22 cellular contexts compared by ENCODE assay signal in the genomic region with DNA sequence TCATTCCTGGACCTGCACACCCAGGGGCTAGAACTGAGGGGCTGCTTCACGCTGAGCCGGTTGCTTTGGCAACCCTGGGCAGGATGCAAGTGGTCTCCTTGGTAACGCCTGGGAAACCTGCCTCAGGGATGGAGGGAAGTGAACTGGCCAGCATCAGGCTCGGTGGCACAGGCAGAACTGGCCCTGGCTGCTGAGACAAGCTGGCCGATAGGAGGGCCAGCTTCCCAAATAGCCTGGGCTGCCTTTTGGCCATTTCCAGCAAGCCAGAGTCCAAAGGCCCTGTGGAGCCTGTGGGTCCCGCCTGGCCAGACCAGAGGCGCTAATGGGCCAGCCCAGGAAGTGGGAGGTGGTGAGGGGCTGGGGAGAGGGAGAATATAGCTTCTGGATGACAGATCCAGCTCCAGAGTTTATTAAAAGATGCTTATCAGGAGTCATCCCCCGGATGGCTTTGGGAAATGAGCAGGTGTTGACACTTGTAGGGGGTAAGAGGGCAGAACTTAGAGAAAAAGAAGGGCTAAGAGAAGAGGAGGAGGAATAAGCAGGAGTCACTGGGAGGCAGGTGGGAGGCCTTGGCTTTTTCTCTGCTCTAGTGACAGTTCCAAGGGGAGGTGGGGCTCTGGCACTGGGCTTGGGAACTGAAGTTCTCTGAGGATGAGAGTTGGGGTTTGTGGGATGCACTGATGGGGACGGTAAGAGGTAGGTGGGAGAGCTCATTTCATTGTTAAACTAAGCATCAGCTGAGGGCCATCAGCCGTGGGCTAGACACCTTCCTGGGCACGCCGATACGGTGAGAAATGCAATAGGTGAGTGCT. TPM values are rescaled to one million over a fixed set of nuclear protein-coding genes. Genes with fewer than 3 reads are reported as not detected.
DNase-seq lines count a peak whose midpoint lies in the region; TF ChIP-seq lines count a peak whose summit lies in the region.
"Had no signal": no experiment of that assay in that cellular context is flagged by ENCODE, and none has a peak within 500 bp of the region (broad histone marks: within the 10 kb centered on the region; RNA-seq: fewer than 3 reads in every experiment).

No MANE protein-coding gene starts in this region.

- peak overlapping the region; percentile 58 for H3K9ac ChIP-seq in neural cell (ENCODE audit: low read length)

- H3K27ac ChIP-seq in neural cell (ENCODE audit: low read length), result peak overlapping the region; percentile 81
- H3K27ac ChIP-seq: 22Rv1, ascending aorta, gastroesophageal sphincter, HL-60, lower lobe of right lung, tibial nerve had no signal

- peaks cover 67% of the 10 kb centered on the region for H3K4me1 Mint-ChIP-seq in brain

- peaks cover 0 to 10% (median 0%) of the 10 kb centered on the region in 5 experiments for H3K9me3 Mint-ChIP-seq in brain
- H3K9me3 Mint-ChIP-seq: stimulated activated memory B cell treated with anti-CD40 and anti-IgM and Interleukin-4, amounts not matched to agents 10 μg/mL and 1 μg/mL and 100 μg/mL, for 72 hours had no signal

- no peak for TF ChIP-seq EP300 in neural cell (conservative IDR thresholded peaks at IDR 0.05; ENCODE audit: poor library complexity, severe bottlenecking)

- TF ChIP-seq CTCF in brain (conservative IDR thresholded peaks at IDR 0.05) (no peak), neural cell (IDR thresholded peaks at IDR 0.05; ENCODE audit: poor library complexity, severe bottlenecking) (no peak), foreskin fibroblast (IDR thresholded peaks at IDR 0.05; ENCODE audit: low read depth, low read length) (no peak)

- H3K4me3 Mint-ChIP-seq in brain, result peak overlapping the region in 4 of 5 experiments; percentile 2 to 60 (median 28)
- H3K4me3 Mint-ChIP-seq: stimulated activated memory B cell treated with anti-CD40 and anti-IgM and Interleukin-4, amounts not matched to agents 10 μg/mL and 1 μg/mL and 100 μg/mL, for 72 hours had no signal

- no peaks in the 10 kb centered on the region for H3K9me3 ChIP-seq in neural cell (ENCODE audit: low read length)
- H3K9me3 ChIP-seq: ascending aorta, gastroesophageal sphincter, lower lobe of right lung, tibial nerve had no signal

- TF ChIP-seq RAD21 in neural cell (conservative IDR thresholded peaks at IDR 0.05), result no peak

- peak overlapping the region; percentile 53 for H3K4me3 ChIP-seq in neural cell (ENCODE audit: low read length)
- H3K4me3 ChIP-seq in foreskin fibroblast (ENCODE audit: low read depth in 1 of 2, low read length in 2 of 2), result no peak overlapping the region
- H3K4me3 ChIP-seq: ascending aorta, gastroesophageal sphincter, lower lobe of right lung, tibial nerve had no signal

- DNase-seq in DMS53 (lab: John Stamatoyannopoulos, UW) (peak; percentile 59), DMS53 treated with DMSO at 0.1 percent for 48 hours (lab: John Stamatoyannopoulos, UW; ENCODE audit: unreplicated experiment) (no peak), NCI-H1417 (lab: John Stamatoyannopoulos, UW) (peak in 2 of 3 experiments; percentile 73 to 91), NK-92 (lab: John Stamatoyannopoulos, UW; ENCODE audit: unreplicated experiment) (no peak), foreskin fibroblast (no peak), RKO (ENCODE audit: low spot score) (no peak)
- DNase-seq: dermis blood vessel endothelial cell, DMS153, KG1, lower lobe of right lung, NCI-H1048, NCI-H2171, SHP77 treated with DMSO at 0.1 percent for 48 hours had no signal

- no peaks in the 10 kb centered on the region for H4K20me1 ChIP-seq in neural cell (ENCODE audit: insufficient read depth)

- peaks cover 20% of the 10 kb centered on the region for H3K79me2 ChIP-seq in neural cell (replicated peaks; ENCODE audit: insufficient read depth, low read length)

- peaks cover 4% of the 10 kb centered on the region for H3K36me3 Mint-ChIP-seq in brain
- H3K36me3 Mint-ChIP-seq: stimulated activated memory B cell treated with anti-CD40 and anti-IgM and Interleukin-4, amounts not matched to agents 10 μg/mL and 1 μg/mL and 100 μg/mL, for 72 hours had no signal

- H3K36me3 ChIP-seq in neural cell (ENCODE audit: insufficient read depth, low read length), result no peaks in the 10 kb centered on the region
- H3K36me3 ChIP-seq: ascending aorta, gastroesophageal sphincter, lower lobe of right lung, tibial nerve had no signal

- peak overlapping the region; percentile 37 to 89 (median 61) for H3K27ac Mint-ChIP-seq in brain
- H3K27ac Mint-ChIP-seq: stimulated activated memory B cell treated with anti-CD40 and anti-IgM and Interleukin-4, amounts not matched to agents 10 μg/mL and 1 μg/mL and 100 μg/mL, for 72 hours had no signal

- H3F3A ChIP-seq in neural cell (ENCODE audit: insufficient read depth, low read length, poor library complexity, severe bottlenecking), result no peaks in the 10 kb centered on the region

- no peaks in the 10 kb centered on the region for H3K9me2 ChIP-seq in neural cell (ENCODE audit: insufficient read depth, low read length)

- H3K4me2 ChIP-seq in neural cell (ENCODE audit: low read length), result peak overlapping the region; percentile 69

- peaks cover 7% of the 10 kb centered on the region for H3K27me3 Mint-ChIP-seq in brain

- no peaks in the 10 kb centered on the region for H3K27me3 ChIP-seq in neural cell (ENCODE audit: insufficient read depth, low read depth, low read length)
- H3K27me3 ChIP-seq: ascending aorta had no signal

- H2AFZ ChIP-seq in neural cell (ENCODE audit: low read depth, low read length), result no peak overlapping the region

TF ChIP-seq in neural cell, 6 proteins besides CTCF, POLR2A, EP300 and RAD21:
- no peak for TF ChIP-seq POLR2AphosphoS5 (IDR thresholded peaks at IDR 0.05)
- TF ChIP-seq SMC3 (conservative IDR thresholded peaks at IDR 0.05; ENCODE audit: poor library complexity), result peak; percentile 15
- TF ChIP-seq, protein P1, sequence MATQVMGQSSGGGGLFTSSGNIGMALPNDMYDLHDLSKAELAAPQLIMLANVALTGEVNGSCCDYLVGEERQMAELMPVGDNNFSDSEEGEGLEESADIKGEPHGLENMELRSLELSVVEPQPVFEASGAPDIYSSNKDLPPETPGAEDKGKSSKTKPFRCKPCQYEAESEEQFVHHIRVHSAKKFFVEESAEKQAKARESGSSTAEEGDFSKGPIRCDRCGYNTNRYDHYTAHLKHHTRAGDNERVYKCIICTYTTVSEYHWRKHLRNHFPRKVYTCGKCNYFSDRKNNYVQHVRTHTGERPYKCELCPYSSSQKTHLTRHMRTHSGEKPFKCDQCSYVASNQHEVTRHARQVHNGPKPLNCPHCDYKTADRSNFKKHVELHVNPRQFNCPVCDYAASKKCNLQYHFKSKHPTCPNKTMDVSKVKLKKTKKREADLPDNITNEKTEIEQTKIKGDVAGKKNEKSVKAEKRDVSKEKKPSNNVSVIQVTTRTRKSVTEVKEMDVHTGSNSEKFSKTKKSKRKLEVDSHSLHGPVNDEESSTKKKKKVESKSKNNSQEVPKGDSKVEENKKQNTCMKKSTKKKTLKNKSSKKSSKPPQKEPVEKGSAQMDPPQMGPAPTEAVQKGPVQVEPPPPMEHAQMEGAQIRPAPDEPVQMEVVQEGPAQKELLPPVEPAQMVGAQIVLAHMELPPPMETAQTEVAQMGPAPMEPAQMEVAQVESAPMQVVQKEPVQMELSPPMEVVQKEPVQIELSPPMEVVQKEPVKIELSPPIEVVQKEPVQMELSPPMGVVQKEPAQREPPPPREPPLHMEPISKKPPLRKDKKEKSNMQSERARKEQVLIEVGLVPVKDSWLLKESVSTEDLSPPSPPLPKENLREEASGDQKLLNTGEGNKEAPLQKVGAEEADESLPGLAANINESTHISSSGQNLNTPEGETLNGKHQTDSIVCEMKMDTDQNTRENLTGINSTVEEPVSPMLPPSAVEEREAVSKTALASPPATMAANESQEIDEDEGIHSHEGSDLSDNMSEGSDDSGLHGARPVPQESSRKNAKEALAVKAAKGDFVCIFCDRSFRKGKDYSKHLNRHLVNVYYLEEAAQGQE (IDR thresholded peaks at IDR 0.05; ENCODE audit: borderline replicate concordance), result peak; percentile 53
- TF ChIP-seq MXI1 (conservative IDR thresholded peaks at IDR 0.05; ENCODE audit: poor library complexity, severe bottlenecking), result peak; percentile 59
- no peak for TF ChIP-seq EZH2 (IDR thresholded peaks at IDR 0.05; ENCODE audit: borderline replicate concordance, insufficient read depth, low read length, poor library complexity, severe bottlenecking)
- TF ChIP-seq TAF1 (IDR thresholded peaks at IDR 0.05; ENCODE audit: low read depth), result no peak

RNA-seq across cellular contexts. Expression of a gene that starts 9.6 kb away (rescaled TPM):
- polyA plus RNA-seq in brain (ENCODE audit: insufficient read depth, low read depth, low replicate concordance) (71.6 TPM), neural cell (12.3 and 15.7 TPM in 2 replicates)
- 28.7 and 29.5 TPM in 2 replicates for polyA minus RNA-seq in neural cell

RNA-seq across cellular contexts. Expression of a gene that starts 24.0 kb away (rescaled TPM):
- polyA plus RNA-seq in brain (ENCODE audit: insufficient read depth, low read depth, low replicate concordance) (not detected), neural cell (not detected in 2 replicates)
- polyA minus RNA-seq in neural cell, result not detected in 2 replicates

RNA-seq across cellular contexts. Expression of a gene that starts 44.4 kb away (rescaled TPM):
- polyA plus RNA-seq in brain (ENCODE audit: insufficient read depth, low read depth, low replicate concordance) (0.37 TPM), neural cell (not detected in 2 replicates)
- not detected in 2 replicates for polyA minus RNA-seq in neural cell
- polyA plus RNA-seq: BJ had no signal

RNA-seq across cellular contexts. Expression of a gene that starts 50.9 kb away (rescaled TPM):
- polyA plus RNA-seq in brain (ENCODE audit: insufficient read depth, low read depth, low replicate concordance) (29.1 TPM), neural cell (not detected in 2 replicates)
- not detected in 2 replicates for polyA minus RNA-seq in neural cell

Comparison
In these comparisons a context has a peak if more than half of its experiments do, and no peak if none do; other contexts are left out.
1. DNase-seq: peak in DMS53 (single experiment) and NCI-H1417 (2 of 3); none in DMS53 treated with DMSO at 0.1 percent for 48 hours (single experiment), NK-92 (single experiment), foreskin fibroblast (0 of 2) and RKO (single experiment).